Comparison of ENCODE assay signal across 26 cellular contexts in genomic region chr9:29793970-29794369, GRCh38.
"Had no signal": no experiment of that assay in that cellular context is flagged by ENCODE, and none has a peak within 500 bp of the region (broad histone marks: within the 10 kb centered on the region; RNA-seq: fewer than 3 reads in every experiment).

No MANE protein-coding gene starts in this region.

- H3K4me3 ChIP-seq: SJSA1 had no signal

- H3K27ac Mint-ChIP-seq: activated B cell treated with CpG ODN at 0.5 μM for 24 hours; activated CD4-positive, alpha-beta memory T cell treated with anti-CD3 and anti-CD28 coated beads for 36 hours; activated CD4-positive, alpha-beta T cell treated with anti-CD3 and anti-CD28 coated beads, Interleukin-2, amount 10 ng/mL, durations not matched to agents 24 days and 14 days; activated naive CD4-positive, alpha-beta T cell treated with anti-CD3 and anti-CD28 coated beads, Interleukin-2, amount 50 U/mL, for 72 hours; brain; T-helper 17 cell had no signal

- H3K9me3 ChIP-seq: SJSA1 had no signal

- H3K9me3 Mint-ChIP-seq: activated B cell treated with CpG ODN at 0.5 μM for 24 hours; activated CD4-positive, alpha-beta T cell treated with anti-CD3 and anti-CD28 coated beads, Interleukin-2, amount 10 ng/mL, durations not matched to agents 24 days and 14 days; activated naive CD4-positive, alpha-beta T cell treated with anti-CD3 and anti-CD28 coated beads, Interleukin-2, amount 50 U/mL, for 72 hours; activated T-cell treated with anti-CD3 and anti-CD28 coated beads, Interleukin-2, amount 50 U/mL, for 4 hours; brain; central memory CD8-positive, alpha-beta T cell had no signal

- DNase-seq: activated B cell treated with CpG ODN at 0.5 μM for 24 hours; activated CD4-positive, alpha-beta memory T cell treated with anti-CD3 and anti-CD28 coated beads for 36 hours; activated CD4-positive, alpha-beta T cell treated with anti-CD3 and anti-CD28 coated beads for 1 hour; activated CD4-positive, alpha-beta T cell treated with anti-CD3 and anti-CD28 coated beads, Interleukin-2, amount 10 ng/mL, durations not matched to agents 24 days and 14 days; activated CD8-positive, alpha-beta memory T cell treated with anti-CD3 and anti-CD28 coated beads for 24 hours; activated effector memory CD4-positive, alpha-beta T cell treated with anti-CD3 and anti-CD28 coated beads, Interleukin-2, amount 50 U/mL, for 16 hours; activated naive CD4-positive, alpha-beta T cell treated with Interleukin-2 at 50 U/mL for 16 hours; activated T-cell treated with anti-CD3 and anti-CD28 coated beads, Interleukin-2, amount 50 U/mL, for 4 hours; amygdala; Kasumi-1; NCI-H1048; NCI-H2029; NCI-H2107; NCI-H2171 treated with DMSO at 0.1 percent for 48 hours; NCI-H226; NCI-H526; NCI-H82; NK-92 treated with Interleukin-12 subunit alpha and Interleukin-12 subunit beta, amount 100 ng/mL, for 24 hours; PC-3; SHP77; T-helper 17 cell; T-helper 9 cell had no signal

- H3K36me3 Mint-ChIP-seq: activated CD4-positive, alpha-beta memory T cell treated with anti-CD3 and anti-CD28 coated beads for 36 hours; activated naive CD4-positive, alpha-beta T cell treated with anti-CD3 and anti-CD28 coated beads, Interleukin-2, amount 50 U/mL, for 72 hours; brain had no signal

- H3K36me3 ChIP-seq: SJSA1 had no signal

- H3K4me1 ChIP-seq: SJSA1 had no signal

- H3K27ac ChIP-seq: SJSA1 had no signal

- H3K27me3 ChIP-seq: SJSA1 had no signal

- ATAC-seq: activated naive CD4-positive, alpha-beta T cell treated with anti-CD3 and anti-CD28 coated beads, Interleukin-2, amount 50 U/mL, for 72 hours; activated T-cell treated with anti-CD3 and anti-CD28 coated beads, Interleukin-2, amount 50 U/mL, for 4 hours; PC-3; T-helper 17 cell had no signal

- H3K27me3 Mint-ChIP-seq: activated B cell treated with CpG ODN at 0.5 μM for 24 hours; activated CD4-positive, alpha-beta memory T cell treated with anti-CD3 and anti-CD28 coated beads for 36 hours; activated CD4-positive, alpha-beta T cell treated with anti-CD3 and anti-CD28 coated beads, Interleukin-2, amount 10 ng/mL, durations not matched to agents 24 days and 14 days; central memory CD8-positive, alpha-beta T cell; T-helper 17 cell had no signal

- H3K4me1 Mint-ChIP-seq: activated B cell treated with CpG ODN at 0.5 μM for 24 hours; activated CD4-positive, alpha-beta T cell treated with anti-CD3 and anti-CD28 coated beads, Interleukin-2, amount 10 ng/mL, durations not matched to agents 24 days and 14 days; brain; central memory CD8-positive, alpha-beta T cell; T-helper 17 cell had no signal

- H3K4me3 Mint-ChIP-seq: activated B cell treated with CpG ODN at 0.5 μM for 24 hours; activated CD4-positive, alpha-beta memory T cell treated with anti-CD3 and anti-CD28 coated beads for 36 hours; activated CD4-positive, alpha-beta T cell treated with anti-CD3 and anti-CD28 coated beads, Interleukin-2, amount 10 ng/mL, durations not matched to agents 24 days and 14 days; activated T-cell treated with anti-CD3 and anti-CD28 coated beads, Interleukin-2, amount 50 U/mL, for 4 hours; brain; central memory CD8-positive, alpha-beta T cell; T-helper 17 cell had no signal
